1 cellular context compared by ENCODE assay signal in genomic region chr15:45635763-45636292, GRCh38.
TF ChIP-seq lines count a peak whose summit lies in the region.

No MANE protein-coding gene starts in this region.

TF ChIP-seq in H1, 55 proteins besides CTCF, POLR2A, EP300 and RAD21:
- TF ChIP-seq HDAC6 (IDR thresholded peaks at IDR 0.05; ENCODE audit: low read depth, low read length), result no peak
- no peak for TF ChIP-seq JUN (IDR thresholded peaks at IDR 0.05; ENCODE audit: low read depth, low read length)
- TF ChIP-seq NANOG (IDR thresholded peaks at IDR 0.05; ENCODE audit: insufficient read depth, low read depth, low read length, poor library complexity, severe bottlenecking), result no peak
- no peak for TF ChIP-seq CBX5 (IDR thresholded peaks at IDR 0.05; ENCODE audit: low read depth, low read length)
- TF ChIP-seq CEBPB (IDR thresholded peaks at IDR 0.05; ENCODE audit: low read depth, low read length), result no peak
- TF ChIP-seq CBX8 (IDR thresholded peaks at IDR 0.05; ENCODE audit: borderline replicate concordance, low read depth, low read length), result no peak
- TF ChIP-seq MAFK (IDR thresholded peaks at IDR 0.05; ENCODE audit: low read depth, low read length), result no peak
- no peak for TF ChIP-seq E2F6 (IDR thresholded peaks at IDR 0.05)
- TF ChIP-seq SP1 (IDR thresholded peaks at IDR 0.05; ENCODE audit: low read depth, low read length), result no peak
- TF ChIP-seq CREB1 (IDR thresholded peaks at IDR 0.05), result no peak
- TF ChIP-seq CHD2 (IDR thresholded peaks at IDR 0.05; ENCODE audit: low read length), result no peak
- TF ChIP-seq RBBP5 (IDR thresholded peaks at IDR 0.05; ENCODE audit: borderline replicate concordance, low read depth, low read length), result no peak
- TF ChIP-seq TCF12 (IDR thresholded peaks at IDR 0.05; ENCODE audit: low read depth, low read length), result no peak
- no peak for TF ChIP-seq PHF8 (conservative IDR thresholded peaks at IDR 0.05; ENCODE audit: low read depth, low read length)
